In the genomic region with DNA sequence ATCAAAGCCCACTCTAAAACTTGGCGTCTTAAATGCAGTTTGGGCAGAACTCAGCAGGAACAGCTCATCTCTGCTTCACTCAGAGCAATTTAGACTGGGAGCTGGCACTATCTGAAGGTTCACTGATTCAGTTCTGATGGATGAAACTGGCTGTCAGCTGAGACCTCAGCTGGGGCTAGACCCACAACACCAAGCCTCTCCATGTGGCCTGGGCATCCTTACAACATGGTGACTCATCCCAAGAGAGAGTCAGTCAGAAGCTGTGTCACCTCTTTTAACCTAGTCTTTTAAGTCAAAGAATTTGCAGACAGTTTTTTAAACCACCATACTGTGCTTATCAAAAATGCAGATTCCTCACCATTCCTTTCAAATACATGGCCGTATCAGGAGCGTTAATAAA, we compare ENCODE assay signal across 14 cellular contexts.
DNase-seq lines count a peak whose midpoint lies in the region; ATAC-seq and TF ChIP-seq lines count a peak whose summit lies in the region.
"Had no signal": no experiment of that assay in that cellular context is flagged by ENCODE, and none has a peak within 500 bp of the region (broad histone marks: within the 10 kb centered on the region; RNA-seq: fewer than 3 reads in every experiment).

No MANE protein-coding gene starts in this region.

- H3K9me3 ChIP-seq in heart left ventricle: peaks cover 0 to 10% (median 0%) of the 10 kb centered on the region in 12 donors
- H3K9me3 ChIP-seq: neutrophil had no signal

- WGBS in heart left ventricle, 4 donors: 91 to 98% (median 93%) methylated on average over 3 of the region's 3 CpGs

- no peak for TF ChIP-seq CTCF in epithelial cell of proximal tubule (conservative IDR thresholded peaks at IDR 0.05; ENCODE audit: low read depth, low read length)
- no peak for TF ChIP-seq CTCF in heart left ventricle (IDR thresholded peaks at IDR 0.05)

- TF ChIP-seq POLR2A in heart left ventricle (IDR thresholded peaks at IDR 0.05): no peak

- intact Hi-C loops in heart left ventricle (cut with DNase I): no loop called here

- no peaks in the 10 kb centered on the region for H3K36me3 ChIP-seq in heart left ventricle
- H3K36me3 ChIP-seq: BLaER1 treated with 17β-estradiol and CSF1 and Interleukin-3, amounts not matched to agents 10 nM and 100 nM; neutrophil had no signal

- DNase-seq in stimulated activated CD4-positive, alpha-beta T cell treated with anti-CD3 and anti-CD28 coated beads, Interleukin-15, amount 100 ng/mL, for 24 hours: peak; percentile 20
- DNase-seq in stimulated activated CD4-positive, alpha-beta T cell treated with anti-CD3 and anti-CD28 coated beads, Interleukin-2, amount 100 ng/mL, for 48 hours: no peak
- DNase-seq in NCI-H446 treated with DMSO at 0.1 percent for 48 hours (lab: John Stamatoyannopoulos, UW): peak; percentile 44
- peak; percentile 49 for DNase-seq in epithelial cell of proximal tubule (ENCODE audit: low read depth)
- DNase-seq in stromal cell of bone marrow (ENCODE audit: low read depth): peak; percentile 83
- DNase-seq in heart left ventricle: no peak
- DNase-seq in KG1 (lab: John Stamatoyannopoulos, UW): no peak
- DNase-seq: activated CD4-positive, alpha-beta T cell treated with anti-CD3 and anti-CD28 coated beads for 1 hour; amygdala; NCI-H1436 treated with DMSO at 0.1 percent for 48 hours; stimulated activated CD4-positive, alpha-beta T cell treated with anti-CD3 and anti-CD28 coated beads, Interleukin-2, amount 100 ng/mL, for 24 hours had no signal

- no peak overlapping the region for H3K27ac ChIP-seq in heart left ventricle
- H3K27ac ChIP-seq: BLaER1 treated with 17β-estradiol and CSF1 and Interleukin-3, amounts not matched to agents 10 nM and 100 nM; neutrophil had no signal

- no peak overlapping the region for H3K4me3 ChIP-seq in epithelial cell of proximal tubule (ENCODE audit: low read depth, low read length)
- H3K4me3 ChIP-seq in heart left ventricle: no peak overlapping the region
- H3K4me3 ChIP-seq: BLaER1 treated with 17β-estradiol and CSF1 and Interleukin-3, amounts not matched to agents 10 nM and 100 nM had no signal

- H3K27me3 ChIP-seq in heart left ventricle: no peaks in the 10 kb centered on the region
- H3K27me3 ChIP-seq: BLaER1 treated with 17β-estradiol and CSF1 and Interleukin-3, amounts not matched to agents 10 nM and 100 nM; neutrophil had no signal

- ATAC-seq in heart left ventricle: no peak
- ATAC-seq in HG03139 (IDR thresholded peaks at IDR 0.05; ENCODE audit: unreplicated experiment): no peak

- peaks cover 0 to 7% (median 0%) of the 10 kb centered on the region in 12 donors for H3K4me1 ChIP-seq in heart left ventricle

Comparison
In these comparisons a context has a peak if more than half of its experiments do, and no peak if none do; other contexts are left out.
1. DNase-seq: peak in stimulated activated CD4-positive, alpha-beta T cell treated with anti-CD3 and anti-CD28 coated beads, Interleukin-15, amount 100 ng/mL, for 24 hours (single experiment), NCI-H446 treated with DMSO at 0.1 percent for 48 hours (single experiment), epithelial cell of proximal tubule (single experiment) and stromal cell of bone marrow (single experiment); none in stimulated activated CD4-positive, alpha-beta T cell treated with anti-CD3 and anti-CD28 coated beads, Interleukin-2, amount 100 ng/mL, for 48 hours (0 of 2), heart left ventricle (0 of 5) and KG1 (single experiment).